ENCODE assay signal across 42 cellular contexts in genomic region chr19:53285087-53285486, GRCh38. TPM values are rescaled to one million over a fixed set of nuclear protein-coding genes. Genes with fewer than 3 reads are reported as not detected.
"Had no signal": no experiment of that assay in that cellular context is flagged by ENCODE, and none has a peak within 500 bp of the region (broad histone marks: within the 10 kb centered on the region; RNA-seq: fewer than 3 reads in every experiment).

No MANE protein-coding gene starts in this region.

- H3K36me3 ChIP-seq: adrenal gland, ascending aorta, brain microvascular endothelial cell, breast epithelium, cardiac muscle cell had no signal

- H3K36me3 Mint-ChIP-seq: activated naive CD4-positive, alpha-beta T cell treated with anti-CD3 and anti-CD28 coated beads, Interleukin-2, amount 10 ng/mL, durations not matched to agents 7 days and 5 days; activated naive CD8-positive, alpha-beta T cell treated with anti-CD3 and anti-CD28 coated beads, Interleukin-2, amount 10 ng/mL, durations not matched to agents 7 days and 5 days; brain had no signal

- H3K4me3 Mint-ChIP-seq: activated naive CD4-positive, alpha-beta T cell treated with anti-CD3 and anti-CD28 coated beads, Interleukin-2, amount 10 ng/mL, durations not matched to agents 7 days and 5 days; activated naive CD4-positive, alpha-beta T cell treated with anti-CD3 and anti-CD28 coated beads, Interleukin-2, amount 50 U/mL, for 24 hours; activated naive CD8-positive, alpha-beta T cell; activated naive CD8-positive, alpha-beta T cell treated with anti-CD3 and anti-CD28 coated beads for 36 hours; activated naive CD8-positive, alpha-beta T cell treated with anti-CD3 and anti-CD28 coated beads, Interleukin-2, amount 10 ng/mL, durations not matched to agents 7 days and 5 days; activated naive CD8-positive, alpha-beta T cell treated with anti-CD3 and anti-CD28 coated beads, Interleukin-2, amount 50 U/mL, for 24 hours; activated T-cell treated with anti-CD3 and anti-CD28 coated beads, Interleukin-2, amount 50 U/mL, for 24 hours; activated T-cell treated with anti-CD3 and anti-CD28 coated beads, Interleukin-2, amount 50 U/mL, for 4 hours; activated T-cell treated with anti-CD3 and anti-CD28 coated beads, Interleukin-2, amount 50 U/mL, for 72 hours; activated T-helper 1 cell treated with anti-CD3 and anti-CD28 coated beads, Interleukin-12 subunit alpha, Interleukin-12 subunit beta, Interleukin-2, Interleukin-4 antibody, amounts not matched to agents 30 ng/mL and 10 ng/mL and 1 ng/mL, durations not matched to agents 14 hours and 24 hours and 36 hours; activated T-helper 17 cell treated with anti-CD3 and anti-CD28 coated beads, Interleukin-2, amount 50 U/mL, for 72 hours; brain; central memory CD8-positive, alpha-beta T cell had no signal

- H3K27me3 ChIP-seq: adrenal gland, ascending aorta, body of pancreas, brain microvascular endothelial cell, breast epithelium, cardiac muscle cell had no signal

- H3K27ac Mint-ChIP-seq: activated naive CD4-positive, alpha-beta T cell treated with anti-CD3 and anti-CD28 coated beads, Interleukin-2, amount 10 ng/mL, durations not matched to agents 7 days and 5 days; activated naive CD4-positive, alpha-beta T cell treated with anti-CD3 and anti-CD28 coated beads, Interleukin-2, amount 50 U/mL, for 24 hours; activated naive CD4-positive, alpha-beta T cell treated with anti-CD3 and anti-CD28 coated beads, Interleukin-2, amount 50 U/mL, for 72 hours; activated naive CD8-positive, alpha-beta T cell; activated naive CD8-positive, alpha-beta T cell treated with anti-CD3 and anti-CD28 coated beads for 36 hours; activated naive CD8-positive, alpha-beta T cell treated with anti-CD3 and anti-CD28 coated beads, Interleukin-2, amount 10 ng/mL, durations not matched to agents 7 days and 5 days; activated naive CD8-positive, alpha-beta T cell treated with anti-CD3 and anti-CD28 coated beads, Interleukin-2, amount 50 U/mL, for 24 hours; activated T-cell treated with anti-CD3 and anti-CD28 coated beads, Interleukin-2, amount 50 U/mL, for 24 hours; activated T-cell treated with anti-CD3 and anti-CD28 coated beads, Interleukin-2, amount 50 U/mL, for 72 hours; activated T-helper 1 cell treated with anti-CD3 and anti-CD28 coated beads, Interleukin-12 subunit alpha, Interleukin-12 subunit beta, Interleukin-2, Interleukin-4 antibody, amounts not matched to agents 30 ng/mL and 10 ng/mL and 1 ng/mL, durations not matched to agents 14 hours and 24 hours and 36 hours; activated T-helper 17 cell treated with anti-CD3 and anti-CD28 coated beads, Interleukin-2, amount 50 U/mL, for 72 hours; activated T-helper 2 cell treated with anti-CD3 and anti-CD28 coated beads, Interferon-gamma antibody, Interleukin-2, Interleukin-4, amounts not matched to agents 10 μg/mL and 5 μg/mL and 100 μg/mL, durations not matched to agents 14 hours and 24 hours and 36 hours; brain had no signal

- DNase-seq: activated effector memory CD4-positive, alpha-beta T cell treated with anti-CD3 and anti-CD28 coated beads, Interleukin-2, amount 50 U/mL, for 16 hours; activated effector memory CD4-positive, alpha-beta T cell treated with Interleukin-2 at 50 U/mL for 16 hours; activated gamma-delta T cell; activated gamma-delta T cell treated with Interleukin-2 at 50 U/mL for 16 hours; activated naive CD4-positive, alpha-beta T cell; activated naive CD4-positive, alpha-beta T cell treated with anti-CD3 and anti-CD28 coated beads, Interleukin-2, amount 10 ng/mL, durations not matched to agents 7 days and 5 days; activated naive CD4-positive, alpha-beta T cell treated with anti-CD3 and anti-CD28 coated beads, Interleukin-2, amount 50 U/mL, for 16 hours; activated naive CD4-positive, alpha-beta T cell treated with Interleukin-2 at 50 U/mL for 16 hours; activated naive CD8-positive, alpha-beta T cell treated with anti-CD3 and anti-CD28 coated beads for 36 hours; activated naive CD8-positive, alpha-beta T cell treated with anti-CD3 and anti-CD28 coated beads, Interleukin-2, amount 10 ng/mL, durations not matched to agents 7 days and 5 days; activated naive CD8-positive, alpha-beta T cell treated with anti-CD3 and anti-CD28 coated beads, Interleukin-2, amount 50 U/mL, for 24 hours; activated T-cell treated with anti-CD3 and anti-CD28 coated beads, Interleukin-2, amount 50 U/mL, for 1 hour; activated T-cell treated with anti-CD3 and anti-CD28 coated beads, Interleukin-2, amount 50 U/mL, for 24 hours; activated T-cell treated with anti-CD3 and anti-CD28 coated beads, Interleukin-2, amount 50 U/mL, for 4 hours; activated T-cell treated with anti-CD3 and anti-CD28 coated beads, Interleukin-2, amount 50 U/mL, for 48 hours; activated T-cell treated with anti-CD3 and anti-CD28 coated beads, Interleukin-2, amount 50 U/mL, for 72 hours; adrenal gland; amniotic stem cell; amygdala; anterior cingulate cortex; aorta; body of pancreas; brain microvascular endothelial cell; caudate nucleus; central memory CD4-positive, alpha-beta T cell; cerebellar nuclear complex had no signal

- ATAC-seq: activated naive CD4-positive, alpha-beta T cell treated with anti-CD3 and anti-CD28 coated beads, Interleukin-2, amount 50 U/mL, for 72 hours; activated naive CD8-positive, alpha-beta T cell treated with anti-CD3 and anti-CD28 coated beads, Interleukin-2, amount 50 U/mL, for 24 hours; activated T-cell treated with anti-CD3 and anti-CD28 coated beads, Interleukin-2, amount 50 U/mL, for 4 hours; activated T-cell treated with anti-CD3 and anti-CD28 coated beads, Interleukin-2, amount 50 U/mL, for 72 hours; activated T-helper 17 cell treated with anti-CD3 and anti-CD28 coated beads, Interleukin-2, amount 50 U/mL, for 72 hours; body of pancreas had no signal

- H3K27ac ChIP-seq: adrenal gland, ascending aorta, body of pancreas, brain microvascular endothelial cell, breast epithelium, cardiac muscle cell had no signal

- H3K4me3 ChIP-seq: adrenal gland, ascending aorta, body of pancreas, breast epithelium, cardiac muscle cell had no signal

- H3K27me3 Mint-ChIP-seq: activated naive CD4-positive, alpha-beta T cell treated with anti-CD3 and anti-CD28 coated beads, Interleukin-2, amount 10 ng/mL, durations not matched to agents 7 days and 5 days; activated naive CD8-positive, alpha-beta T cell; activated naive CD8-positive, alpha-beta T cell treated with anti-CD3 and anti-CD28 coated beads, Interleukin-2, amount 10 ng/mL, durations not matched to agents 7 days and 5 days; activated naive CD8-positive, alpha-beta T cell treated with anti-CD3 and anti-CD28 coated beads, Interleukin-2, amount 50 U/mL, for 24 hours; activated T-helper 17 cell treated with anti-CD3 and anti-CD28 coated beads, Interleukin-2, amount 50 U/mL, for 72 hours had no signal

- H3K9me3 ChIP-seq: adrenal gland, ascending aorta, body of pancreas, breast epithelium had no signal

- H3K4me1 Mint-ChIP-seq: activated naive CD4-positive, alpha-beta T cell treated with anti-CD3 and anti-CD28 coated beads, Interleukin-2, amount 10 ng/mL, durations not matched to agents 7 days and 5 days; activated naive CD4-positive, alpha-beta T cell treated with anti-CD3 and anti-CD28 coated beads, Interleukin-2, amount 50 U/mL, for 24 hours; activated naive CD8-positive, alpha-beta T cell treated with anti-CD3 and anti-CD28 coated beads for 36 hours; activated naive CD8-positive, alpha-beta T cell treated with anti-CD3 and anti-CD28 coated beads, Interleukin-2, amount 10 ng/mL, durations not matched to agents 7 days and 5 days; activated naive CD8-positive, alpha-beta T cell treated with anti-CD3 and anti-CD28 coated beads, Interleukin-2, amount 50 U/mL, for 24 hours; activated T-helper 17 cell treated with anti-CD3 and anti-CD28 coated beads, Interleukin-2, amount 50 U/mL, for 72 hours; brain; central memory CD8-positive, alpha-beta T cell had no signal

- H3K4me1 ChIP-seq: adrenal gland, ascending aorta, body of pancreas, breast epithelium had no signal

RNA-seq across cellular contexts. Expression of gene VN1R4, which starts 17.6 kb away (rescaled TPM):
- total RNA-seq: activated naive CD4-positive, alpha-beta T cell treated with anti-CD3 and anti-CD28 coated beads, Interleukin-2, amount 50 U/mL, for 72 hours; activated naive CD8-positive, alpha-beta T cell treated with anti-CD3 and anti-CD28 coated beads for 36 hours; activated naive CD8-positive, alpha-beta T cell treated with anti-CD3 and anti-CD28 coated beads, Interleukin-2, amount 10 ng/mL, durations not matched to agents 7 days and 5 days; activated T-cell treated with anti-CD3 and anti-CD28 coated beads, Interleukin-2, amount 50 U/mL, for 4 hours; activated T-cell treated with anti-CD3 and anti-CD28 coated beads, Interleukin-2, amount 50 U/mL, for 72 hours; activated T-helper 1 cell treated with anti-CD3 and anti-CD28 coated beads, Interleukin-12 subunit alpha, Interleukin-12 subunit beta, Interleukin-2, Interleukin-4 antibody, amounts not matched to agents 30 ng/mL and 10 ng/mL and 1 ng/mL, durations not matched to agents 14 hours and 24 hours and 36 hours; activated T-helper 17 cell treated with anti-CD3 and anti-CD28 coated beads, Interleukin-2, amount 50 U/mL, for 72 hours; activated T-helper 2 cell treated with anti-CD3 and anti-CD28 coated beads, Interferon-gamma antibody, Interleukin-2, Interleukin-4, amounts not matched to agents 10 μg/mL and 5 μg/mL and 100 μg/mL, durations not matched to agents 14 hours and 24 hours and 36 hours; adrenal gland; aorta; ascending aorta; astrocyte; body of pancreas; breast epithelium; bronchial epithelial cell; cardiac muscle cell; cardiac septum; cerebellum; chondrocyte had no signal

RNA-seq across cellular contexts. Expression of gene VN1R2, which starts 27.0 kb away (rescaled TPM):
- total RNA-seq: activated naive CD4-positive, alpha-beta T cell treated with anti-CD3 and anti-CD28 coated beads, Interleukin-2, amount 50 U/mL, for 72 hours; activated naive CD8-positive, alpha-beta T cell treated with anti-CD3 and anti-CD28 coated beads for 36 hours; activated naive CD8-positive, alpha-beta T cell treated with anti-CD3 and anti-CD28 coated beads, Interleukin-2, amount 10 ng/mL, durations not matched to agents 7 days and 5 days; activated T-cell treated with anti-CD3 and anti-CD28 coated beads, Interleukin-2, amount 50 U/mL, for 4 hours; activated T-cell treated with anti-CD3 and anti-CD28 coated beads, Interleukin-2, amount 50 U/mL, for 72 hours; activated T-helper 1 cell treated with anti-CD3 and anti-CD28 coated beads, Interleukin-12 subunit alpha, Interleukin-12 subunit beta, Interleukin-2, Interleukin-4 antibody, amounts not matched to agents 30 ng/mL and 10 ng/mL and 1 ng/mL, durations not matched to agents 14 hours and 24 hours and 36 hours; activated T-helper 17 cell treated with anti-CD3 and anti-CD28 coated beads, Interleukin-2, amount 50 U/mL, for 72 hours; activated T-helper 2 cell treated with anti-CD3 and anti-CD28 coated beads, Interferon-gamma antibody, Interleukin-2, Interleukin-4, amounts not matched to agents 10 μg/mL and 5 μg/mL and 100 μg/mL, durations not matched to agents 14 hours and 24 hours and 36 hours; adrenal gland; aorta; ascending aorta; astrocyte; body of pancreas; breast epithelium; bronchial epithelial cell; cardiac muscle cell; cardiac septum; cerebellum; chondrocyte had no signal
